In genomic region chr4:102578819-102579218, GRCh38 we compare ENCODE assay signal across 12 cellular contexts.
DNase-seq lines count a peak whose midpoint lies in the region; ATAC-seq and TF ChIP-seq lines count a peak whose summit lies in the region.
"Had no signal": no experiment of that assay in that cellular context is flagged by ENCODE, and none has a peak within 500 bp of the region (broad histone marks: within the 10 kb centered on the region; RNA-seq: fewer than 3 reads in every experiment).

No MANE protein-coding gene starts in this region.

- peak overlapping the region; percentile 29; the same call in 1 of the 2 replicates for H3K4me3 ChIP-seq in iPS-20b (ENCODE audit: low read length)
- no peak overlapping the region for H3K4me3 ChIP-seq in psoas muscle
- H3K4me3 ChIP-seq: BLaER1 treated with 17β-estradiol and CSF1 and Interleukin-3, amounts not matched to agents 10 nM and 100 nM; left ventricle myocardium inferior had no signal

- H3K9ac ChIP-seq in iPS-20b (ENCODE audit: low read depth, low read length) = no peak overlapping the region; the same call in 1 of the 2 replicates
- H3K9ac ChIP-seq: BLaER1 treated with 17β-estradiol and CSF1 and Interleukin-3, amounts not matched to agents 10 nM and 100 nM; parathyroid adenoma had no signal

- H3K36me3 ChIP-seq in iPS-20b (ENCODE audit: insufficient read depth, low read depth, low read length) (no peaks in the 10 kb centered on the region), psoas muscle (ENCODE audit: insufficient read depth in 1 of 2, low read depth in 1 of 2) (peaks cover 5 to 72% of the 10 kb centered on the region in 2 donors)

- H3K27ac Mint-ChIP-seq in activated T-helper 2 cell treated with anti-CD3 and anti-CD28 coated beads, Interferon-gamma antibody, Interleukin-2, Interleukin-4, amounts not matched to agents 10 μg/mL and 5 μg/mL and 100 μg/mL, durations not matched to agents 14 hours and 24 hours and 36 hours = peak overlapping the region; percentile 25

- TF ChIP-seq CTCF in 22Rv1 (IDR thresholded peaks at IDR 0.05) = peak; percentile 10; the same call in 1 of the 2 replicates
- TF ChIP-seq CTCF in GM13977 (IDR thresholded peaks at IDR 0.05; ENCODE audit: extremely low read depth, insufficient read depth, missing control alignments) = peak; percentile 15
- no peak for TF ChIP-seq CTCF in psoas muscle (IDR thresholded peaks at IDR 0.05)

- peaks cover 9% of the 10 kb centered on the region; the same call in 1 of the 2 replicates for H3K4me1 ChIP-seq in iPS-20b (ENCODE audit: insufficient read depth, low read length)
- H3K4me1 ChIP-seq in psoas muscle = no peaks in the 10 kb centered on the region

- peaks cover 59% of the 10 kb centered on the region for H3K4me1 Mint-ChIP-seq in activated T-helper 2 cell treated with anti-CD3 and anti-CD28 coated beads, Interferon-gamma antibody, Interleukin-2, Interleukin-4, amounts not matched to agents 10 μg/mL and 5 μg/mL and 100 μg/mL, durations not matched to agents 14 hours and 24 hours and 36 hours (ENCODE audit: low read depth)

- in situ Hi-C loops in GM13977 (cut with MboI; ENCODE audit: low pct_unique_long_range_greater_than_20kb, low sequenced_read_pairs, unreplicated experiment) = no loop called here

- H3K27ac ChIP-seq in 22Rv1 (no peak overlapping the region), iPS-20b (ENCODE audit: low read length) (no peak overlapping the region), psoas muscle (no peak overlapping the region)
- H3K27ac ChIP-seq: BLaER1 treated with 17β-estradiol and CSF1 and Interleukin-3, amounts not matched to agents 10 nM and 100 nM; left ventricle myocardium inferior; parathyroid adenoma had no signal

- no peaks in the 10 kb centered on the region for H3K27me3 Mint-ChIP-seq in activated T-helper 2 cell treated with anti-CD3 and anti-CD28 coated beads, Interferon-gamma antibody, Interleukin-2, Interleukin-4, amounts not matched to agents 10 μg/mL and 5 μg/mL and 100 μg/mL, durations not matched to agents 14 hours and 24 hours and 36 hours (ENCODE audit: low read depth)

- H3K27me3 ChIP-seq in iPS-20b (ENCODE audit: insufficient read depth, low read length) (no peaks in the 10 kb centered on the region), psoas muscle (ENCODE audit: insufficient read depth in 3 of 3, low read length in 2 of 3) (no peaks in the 10 kb centered on the region)
- H3K27me3 ChIP-seq: BLaER1 treated with 17β-estradiol and CSF1 and Interleukin-3, amounts not matched to agents 10 nM and 100 nM had no signal

- no peaks in the 10 kb centered on the region for H3K9me3 Mint-ChIP-seq in activated T-helper 2 cell treated with anti-CD3 and anti-CD28 coated beads, Interferon-gamma antibody, Interleukin-2, Interleukin-4, amounts not matched to agents 10 μg/mL and 5 μg/mL and 100 μg/mL, durations not matched to agents 14 hours and 24 hours and 36 hours

- H3K36me3 Mint-ChIP-seq in activated T-helper 2 cell treated with anti-CD3 and anti-CD28 coated beads, Interferon-gamma antibody, Interleukin-2, Interleukin-4, amounts not matched to agents 10 μg/mL and 5 μg/mL and 100 μg/mL, durations not matched to agents 14 hours and 24 hours and 36 hours (ENCODE audit: low read depth) = peaks cover 85% of the 10 kb centered on the region

- intact Hi-C loops in activated T-helper 2 cell treated with anti-CD3 and anti-CD28 coated beads, Interferon-gamma antibody, Interleukin-2, Interleukin-4, amounts not matched to agents 10 μg/mL and 5 μg/mL and 100 μg/mL, durations not matched to agents 14 hours and 24 hours and 36 hours (cut with micrococcal nuclease) = no loop called here
- intact Hi-C loops in psoas muscle (cut with DNase I) = no loop called here

- WGBS in psoas muscle, 3 donors = 76 to 83% (median 78%) methylated on average over 8 of the region's 8 CpGs

- H3K9me3 ChIP-seq in iPS-20b (ENCODE audit: insufficient read depth, low read depth, low read length) (no peaks in the 10 kb centered on the region), psoas muscle (no peaks in the 10 kb centered on the region)
- H3K9me3 ChIP-seq: BLaER1 treated with 17β-estradiol and CSF1 and Interleukin-3, amounts not matched to agents 10 nM and 100 nM; left ventricle myocardium inferior had no signal

- DNase-seq in GM13977 (ENCODE audit: low spot score) = no peak
- DNase-seq in activated T-helper 2 cell treated with anti-CD3 and anti-CD28 coated beads, Interferon-gamma antibody, Interleukin-2, Interleukin-4, amounts not matched to agents 10 μg/mL and 5 μg/mL and 100 μg/mL, durations not matched to agents 14 hours and 24 hours and 36 hours (ENCODE audit: low spot score) = no peak
- DNase-seq in psoas muscle = no peak
- no peak for DNase-seq in activated T-cell treated with anti-CD3 and anti-CD28 coated beads, Interleukin-2, amount 50 U/mL, for 48 hours
- no peak for DNase-seq in NCI-H1436 treated with DMSO at 0.1 percent for 48 hours (lab: John Stamatoyannopoulos, UW)
- DNase-seq: left ventricle myocardium inferior; stimulated activated CD4-positive, alpha-beta T cell treated with anti-CD3 and anti-CD28 coated beads, Interleukin-4, amount 100 ng/mL, for 1 hour had no signal

- H3K4me3 Mint-ChIP-seq in activated T-helper 2 cell treated with anti-CD3 and anti-CD28 coated beads, Interferon-gamma antibody, Interleukin-2, Interleukin-4, amounts not matched to agents 10 μg/mL and 5 μg/mL and 100 μg/mL, durations not matched to agents 14 hours and 24 hours and 36 hours (ENCODE audit: low read depth) = no peak overlapping the region

- no peak for ATAC-seq in HG02642 (IDR thresholded peaks at IDR 0.05; ENCODE audit: poor library complexity, unreplicated experiment)
- ATAC-seq in psoas muscle = no peak
